In genomic region chr2:86050301-86050700, GRCh38 we compare ENCODE assay signal across 20 cellular contexts.
"Had no signal": no experiment of that assay in that cellular context is flagged by ENCODE, and none has a peak within 500 bp of the region (broad histone marks: within the 10 kb centered on the region; RNA-seq: fewer than 3 reads in every experiment).

No MANE protein-coding gene starts in this region.

- DNase-seq: activated CD4-positive, alpha-beta T cell treated with anti-CD3 and anti-CD28 coated beads, Interleukin-2, amount 50 U/mL, for 4 hours; activated gamma-delta T cell treated with Interleukin-2 at 50 U/mL for 16 hours; activated T-cell treated with anti-CD3 and anti-CD28 coated beads, Interleukin-2, amount 50 U/mL, for 72 hours; anterior cingulate cortex; cortex of kidney; effector CD4-positive, alpha-beta T cell; esophagus squamous epithelium; heart right ventricle; left ventricle myocardium inferior; SJCRH30; small intestine; stimulated activated CD4-positive, alpha-beta T cell treated with anti-CD3 and anti-CD28 coated beads, Interleukin-15, amount 100 ng/mL, for 24 hours; stimulated activated CD4-positive, alpha-beta T cell treated with anti-CD3 and anti-CD28 coated beads, Interleukin-2, amount 100 ng/mL, for 48 hours; transverse colon had no signal

- ATAC-seq: activated T-cell treated with anti-CD3 and anti-CD28 coated beads, Interleukin-2, amount 50 U/mL, for 72 hours; heart right ventricle had no signal

- H3K27ac Mint-ChIP-seq: activated T-cell treated with anti-CD3 and anti-CD28 coated beads, Interleukin-2, amount 50 U/mL, for 72 hours; neural progenitor cell had no signal

- H3K36me3 ChIP-seq: ovary had no signal

- H3K9me3 ChIP-seq: esophagus squamous epithelium, heart right ventricle, left ventricle myocardium inferior, ovary, right lobe of liver, SJCRH30, transverse colon had no signal

- H3K27me3 Mint-ChIP-seq: brain; central memory CD8-positive, alpha-beta T cell; stimulated activated naive CD8-positive, alpha-beta T cell treated with anti-CD3 and anti-CD28 coated beads, Interleukin-15, Interleukin-2, amounts not matched to agents 100 ng/mL and 50 ng/mL, for 24 hours had no signal

- H3K4me3 Mint-ChIP-seq: activated T-cell treated with anti-CD3 and anti-CD28 coated beads, Interleukin-2, amount 50 U/mL, for 72 hours; brain; central memory CD8-positive, alpha-beta T cell; neural progenitor cell; stimulated activated naive CD8-positive, alpha-beta T cell treated with anti-CD3 and anti-CD28 coated beads, Interleukin-15, Interleukin-2, amounts not matched to agents 100 ng/mL and 50 ng/mL, for 24 hours had no signal

- FAIRE-seq: small intestine had no signal

- H3K27ac ChIP-seq: esophagus squamous epithelium, heart right ventricle, left ventricle myocardium inferior, neural progenitor cell, ovary, right lobe of liver, SJCRH30, transverse colon had no signal

- H3K4me3 ChIP-seq: esophagus squamous epithelium, heart right ventricle, left ventricle myocardium inferior, neural progenitor cell, ovary, right lobe of liver, SJCRH30, transverse colon had no signal

- H3K9ac ChIP-seq: neural progenitor cell had no signal

- H2AFZ ChIP-seq: neural progenitor cell had no signal

- H3K4me1 Mint-ChIP-seq: brain; central memory CD8-positive, alpha-beta T cell; neural progenitor cell had no signal

- H3K4me2 ChIP-seq: neural progenitor cell had no signal

- H3K9me3 Mint-ChIP-seq: activated T-cell treated with anti-CD3 and anti-CD28 coated beads, Interleukin-2, amount 50 U/mL, for 72 hours; brain; central memory CD8-positive, alpha-beta T cell; neural progenitor cell; stimulated activated naive CD8-positive, alpha-beta T cell treated with anti-CD3 and anti-CD28 coated beads, Interleukin-15, Interleukin-2, amounts not matched to agents 100 ng/mL and 50 ng/mL, for 24 hours had no signal

- H3K4me1 ChIP-seq: neural progenitor cell, right lobe of liver, transverse colon had no signal

- H3K27me3 ChIP-seq: esophagus squamous epithelium, heart right ventricle, neural progenitor cell, ovary, right lobe of liver, SJCRH30, transverse colon had no signal
